1 cellular context compared by ENCODE assay signal in genomic region chr2:127626917-127627739, GRCh38.
TF ChIP-seq lines count a peak whose summit lies in the region.

No MANE protein-coding gene starts in this region.

TF ChIP-seq in K562, 482 proteins besides CTCF, POLR2A, EP300 and RAD21:
- TF ChIP-seq, protein P1, sequence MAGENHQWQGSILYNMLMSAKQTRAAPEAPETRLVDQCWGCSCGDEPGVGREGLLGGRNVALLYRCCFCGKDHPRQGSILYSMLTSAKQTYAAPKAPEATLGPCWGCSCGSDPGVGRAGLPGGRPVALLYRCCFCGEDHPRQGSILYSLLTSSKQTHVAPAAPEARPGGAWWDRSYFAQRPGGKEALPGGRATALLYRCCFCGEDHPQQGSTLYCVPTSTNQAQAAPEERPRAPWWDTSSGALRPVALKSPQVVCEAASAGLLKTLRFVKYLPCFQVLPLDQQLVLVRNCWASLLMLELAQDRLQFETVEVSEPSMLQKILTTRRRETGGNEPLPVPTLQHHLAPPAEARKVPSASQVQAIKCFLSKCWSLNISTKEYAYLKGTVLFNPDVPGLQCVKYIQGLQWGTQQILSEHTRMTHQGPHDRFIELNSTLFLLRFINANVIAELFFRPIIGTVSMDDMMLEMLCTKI (IDR thresholded peaks at IDR 0.05; ENCODE audit: partially characterized antibody) = no peak
- no peak for TF ChIP-seq ZNF780A (CRISPR knock-in tag; IDR thresholded peaks at IDR 0.05)
- TF ChIP-seq SRSF7 (optimal IDR thresholded peaks at IDR 0.05; ENCODE audit: low read depth, low read length) = no peak
- TF ChIP-seq BDP1 (IDR thresholded peaks at IDR 0.05; ENCODE audit: insufficient read depth, insufficient read length) = no peak
- TF ChIP-seq SRF (CRISPR knock-in tag; IDR thresholded peaks at IDR 0.05) = no peak
- no peak for TF ChIP-seq CREBBP (IDR thresholded peaks at IDR 0.05; ENCODE audit: low read depth, low read length)
- no peak for TF ChIP-seq ZNF79 (CRISPR knock-in tag; IDR thresholded peaks at IDR 0.05; ENCODE audit: low read depth)
- TF ChIP-seq KAT7 (CRISPR knock-in tag; IDR thresholded peaks at IDR 0.05; ENCODE audit: borderline replicate concordance) = no peak
- TF ChIP-seq SRSF1 (IDR thresholded peaks at IDR 0.05; ENCODE audit: low read depth, low read length) = no peak
- TF ChIP-seq MIER1 (IDR thresholded peaks at IDR 0.05; ENCODE audit: low read depth) = no peak
- TF ChIP-seq KDM5B (IDR thresholded peaks at IDR 0.05; ENCODE audit: insufficient replicate concordance, low read depth, low read length) = no peak
- no peak for TF ChIP-seq CCNT2 (IDR thresholded peaks at IDR 0.05; ENCODE audit: borderline replicate concordance, extremely low read depth, insufficient read length, low read depth, low read length)
- TF ChIP-seq CBFA2T2 (conservative IDR thresholded peaks at IDR 0.05) = no peak
- TF ChIP-seq ZNF24 (IDR thresholded peaks at IDR 0.05) = no peak
- TF ChIP-seq ZNF316 (IDR thresholded peaks at IDR 0.05) = no peak
- no peak for TF ChIP-seq JUNB (CRISPR knock-in tag; conservative IDR thresholded peaks at IDR 0.05)
- no peak for TF ChIP-seq ZSCAN32 (CRISPR knock-in tag; IDR thresholded peaks at IDR 0.05)
- TF ChIP-seq ZNF436 (CRISPR knock-in tag; IDR thresholded peaks at IDR 0.05) = no peak
